ENCODE assay signal across 18 cellular contexts in genomic region chr5:36494028-36494427, GRCh38.
DNase-seq lines count a peak whose midpoint lies in the region; ATAC-seq, FAIRE-seq and TF ChIP-seq lines count a peak whose summit lies in the region.
"Had no signal": no experiment of that assay in that cellular context is flagged by ENCODE, and none has a peak within 500 bp of the region (broad histone marks: within the 10 kb centered on the region; RNA-seq: fewer than 3 reads in every experiment).

No MANE protein-coding gene starts in this region.

- BruUV-seq in IMR-90 (replicated peaks; lab: Mats Ljungman, UMichigan) (no TSS peak), K562 (replicated peaks; lab: Mats Ljungman, UMichigan) (no TSS peak)

- dilution Hi-C loops in IMR-90 (cut with HindIII; ENCODE audit: low sequenced_read_pairs, unreplicated experiment) = no loop called here

- TF ChIP-seq POLR2A in IMR-90 (IDR thresholded peaks at IDR 0.05; ENCODE audit: low read depth, low read length) = no peak
- no peak for TF ChIP-seq POLR2A in K562 (conservative IDR thresholded peaks at IDR 0.05)

- CTCF ChIA-PET in IMR-90 (lab: Yijun Ruan, JAX) (no interaction called here), K562 (lab: Yijun Ruan, JAX; ENCODE audit: low intra/inter-chr PET ratio) (no interaction called here)

- H3K9ac ChIP-seq in IMR-90 (ENCODE audit: low read depth, low read length) (no peak overlapping the region), K562 (ENCODE audit: insufficient read depth in 1 of 2, low read depth in 2 of 2, low read length in 2 of 2) (no peak overlapping the region), mesenchymal stem cell (ENCODE audit: low read length) (no peak overlapping the region)

- no peak overlapping the region for H2AK9ac ChIP-seq in IMR-90 (replicated peaks; ENCODE audit: low read depth, low read length, poor library complexity)

- ATAC-seq in IMR-90 (ENCODE audit: low read depth) (no peak), K562 (no peak), GM21723 (IDR thresholded peaks at IDR 0.05; ENCODE audit: unreplicated experiment) (no peak), GM21786 (IDR thresholded peaks at IDR 0.05; ENCODE audit: unreplicated experiment) (no peak), GM19395 (IDR thresholded peaks at IDR 0.05; ENCODE audit: unreplicated experiment) (no peak)

- H3K18ac ChIP-seq in IMR-90 (ENCODE audit: low read depth, low read length) = no peak overlapping the region
- H3K18ac ChIP-seq in mesenchymal stem cell (ENCODE audit: low read depth in 1 of 2, low read length in 2 of 2) = no peak overlapping the region

- no peaks in the 10 kb centered on the region for H3K36me3 Mint-ChIP-seq in endothelial cell (ENCODE audit: low read depth, unreplicated experiment)
- H3K36me3 Mint-ChIP-seq: CD4-positive, alpha-beta memory T cell had no signal

- H2BK20ac ChIP-seq in IMR-90 (ENCODE audit: low read depth, low read length) = peak overlapping the region; percentile 48; the same call in 1 of the 2 replicates

- no peak overlapping the region; the same call in 1 of the 2 replicates for H3K23ac ChIP-seq in IMR-90 (ENCODE audit: low read depth, low read length)
- no peak overlapping the region for H3K23ac ChIP-seq in mesenchymal stem cell (ENCODE audit: low read length in 2 of 2)

- no peak overlapping the region for H2BK12ac ChIP-seq in mesenchymal stem cell (ENCODE audit: low read length in 2 of 2)

- 0 out of 3 replicates have a peak overlapping the region, but pooled peaks have one; percentile 10 for H2BK15ac ChIP-seq in IMR-90 (ENCODE audit: low read depth, low read length)
- H2BK15ac ChIP-seq in mesenchymal stem cell (ENCODE audit: low read depth, poor library complexity, severe bottlenecking) = no peak overlapping the region

- H3K27ac Mint-ChIP-seq in endothelial cell (ENCODE audit: unreplicated experiment) = no peak overlapping the region
- H3K27ac Mint-ChIP-seq: CD4-positive, alpha-beta memory T cell had no signal

- no peak for TF ChIP-seq RAD21 in IMR-90 (IDR thresholded peaks at IDR 0.05; ENCODE audit: low read length)
- TF ChIP-seq RAD21 in K562 (CRISPR knock-in tag; conservative IDR thresholded peaks at IDR 0.05 in 1 of 2, IDR thresholded peaks at IDR 0.05 in 1 of 2) = no peak

- H3K14ac ChIP-seq in IMR-90 (replicated peaks; ENCODE audit: low read depth, low read length) = peak overlapping the region; percentile 13; the same call in 1 of the 2 replicates
- H3K14ac ChIP-seq in mesenchymal stem cell (ENCODE audit: low read length in 2 of 2) = no peak overlapping the region

- no peak for TF ChIP-seq EP300 in K562 (IDR thresholded peaks at IDR 0.05; ENCODE audit: low read length)

- no peak overlapping the region for H3K27ac ChIP-seq in IMR-90 (ENCODE audit: insufficient read depth, low read length)
- no peak overlapping the region for H3K27ac ChIP-seq in K562 (ENCODE audit: extremely low read depth, low read depth, low read length)
- H3K27ac ChIP-seq in epithelial cell of prostate = peak overlapping the region; percentile 28
- H3K27ac ChIP-seq in mesenchymal stem cell (ENCODE audit: low read length, poor library complexity, severe bottlenecking) = no peak overlapping the region
- H3K27ac ChIP-seq: C4-2B had no signal

- H3K9me3 ChIP-seq in IMR-90 (ENCODE audit: control insufficient read depth, insufficient read depth, low read length) (no peaks in the 10 kb centered on the region), K562 (replicated peaks; ENCODE audit: control insufficient read depth, insufficient read depth, low read depth, low read length) (no peaks in the 10 kb centered on the region), mesenchymal stem cell (ENCODE audit: control insufficient read depth, low read length) (no peaks in the 10 kb centered on the region)
- H3K9me3 ChIP-seq: BE2C, HAP-1 had no signal

- TF ChIP-seq CTCF in IMR-90 (conservative IDR thresholded peaks at IDR 0.05; ENCODE audit: low read depth, low read length) (no peak), K562 (IDR thresholded peaks at IDR 0.05 in 2 of 3, conservative IDR thresholded peaks at IDR 0.05 in 1 of 3; ENCODE audit: insufficient read depth in 2 of 3, low read depth in 1 of 3, low read length in 3 of 3) (no peak), endothelial cell (IDR thresholded peaks at IDR 0.05; ENCODE audit: unreplicated experiment) (no peak)

- H3K79me2 ChIP-seq in K562 (ENCODE audit: control insufficient read depth, insufficient read depth, low read length) = no peaks in the 10 kb centered on the region

- H4K91ac ChIP-seq in IMR-90 (ENCODE audit: insufficient read depth, low read depth, low read length) (no peak overlapping the region), mesenchymal stem cell (ENCODE audit: low read length) (no peak overlapping the region)

- H4K8ac ChIP-seq in IMR-90 (ENCODE audit: low read depth in 2 of 2, low read length in 2 of 2) = no peak overlapping the region
- no peak overlapping the region for H4K8ac ChIP-seq in mesenchymal stem cell (ENCODE audit: low read length)

- no peaks in the 10 kb centered on the region for H3K9me3 Mint-ChIP-seq in endothelial cell (ENCODE audit: unreplicated experiment)
- H3K9me3 Mint-ChIP-seq: CD4-positive, alpha-beta memory T cell had no signal

- in situ Hi-C loops in IMR-90 (cut with MboI; ENCODE audit: low sequenced_read_pairs) (no loop called here), K562 (cut with MboI) (no loop called here)

- H2BK120ac ChIP-seq in IMR-90 (ENCODE audit: low read depth, low read length) = peak overlapping the region; percentile 48
- no peak overlapping the region for H2BK120ac ChIP-seq in mesenchymal stem cell (ENCODE audit: low read depth, low read length)

- H3K4me1 Mint-ChIP-seq in endothelial cell (ENCODE audit: unreplicated experiment) = no peaks in the 10 kb centered on the region
- H3K4me1 Mint-ChIP-seq: CD4-positive, alpha-beta memory T cell had no signal

- no peak overlapping the region for H2BK5ac ChIP-seq in IMR-90 (ENCODE audit: low read depth, low read length, poor library complexity, severe bottlenecking)
- no peak overlapping the region for H2BK5ac ChIP-seq in mesenchymal stem cell (ENCODE audit: low read depth, low read length, poor library complexity, severe bottlenecking)

- H2AFZ ChIP-seq in IMR-90 (replicated peaks; ENCODE audit: low read length, poor library complexity) (no peak overlapping the region), K562 (ENCODE audit: low read depth, low read length) (no peak overlapping the region), mesenchymal stem cell (ENCODE audit: low read depth, low read length) (no peak overlapping the region)

- no peak overlapping the region for H3K56ac ChIP-seq in IMR-90 (ENCODE audit: extremely low read depth, insufficient read depth, low read length)

- peaks cover 4% of the 10 kb centered on the region; the same call in 1 of the 2 replicates for H3K4me1 ChIP-seq in IMR-90 (ENCODE audit: control insufficient read depth, insufficient read depth, low read length)
- no peaks in the 10 kb centered on the region; a peak in 1 of 5 replicates for H3K4me1 ChIP-seq in K562 (replicated peaks in 1 of 2; ENCODE audit: control insufficient read depth in 2 of 2, insufficient read depth in 2 of 2, low read length in 2 of 2)
- peaks cover 16% of the 10 kb centered on the region for H3K4me1 ChIP-seq in mesenchymal stem cell (ENCODE audit: control insufficient read depth, insufficient read depth, low read depth, low read length)
- H3K4me1 ChIP-seq: BE2C, HAP-1 had no signal

- H3K79me1 ChIP-seq in IMR-90 (ENCODE audit: low read depth in 1 of 2, low read length in 2 of 2) = no peaks in the 10 kb centered on the region
- H3K79me1 ChIP-seq in mesenchymal stem cell (replicated peaks; ENCODE audit: low read length, poor library complexity, severe bottlenecking) = no peaks in the 10 kb centered on the region

- H3K4me2 ChIP-seq in IMR-90 (ENCODE audit: low read depth, low read length) (no peak overlapping the region), K562 (ENCODE audit: insufficient read depth, low read length) (no peak overlapping the region), mesenchymal stem cell (ENCODE audit: low read length, poor library complexity, severe bottlenecking) (no peak overlapping the region)

- H3K36me3 ChIP-seq in IMR-90 (ENCODE audit: control insufficient read depth, insufficient read depth, low read length) = no peaks in the 10 kb centered on the region
- no peaks in the 10 kb centered on the region for H3K36me3 ChIP-seq in K562 (ENCODE audit: control insufficient read depth, insufficient read depth, low read length)
- no peaks in the 10 kb centered on the region for H3K36me3 ChIP-seq in mesenchymal stem cell (ENCODE audit: control insufficient read depth in 1 of 2, insufficient read depth in 2 of 2, low read depth in 1 of 2, low read length in 2 of 2)
- H3K36me3 ChIP-seq: BE2C, HAP-1 had no signal

- peaks cover 19% of the 10 kb centered on the region for H3K27me3 ChIP-seq in IMR-90 (ENCODE audit: control insufficient read depth, insufficient read depth, low read length)
- peaks cover 0 to 12% of the 10 kb centered on the region in 2 experiments; a peak in 1 of 5 replicates for H3K27me3 ChIP-seq in K562 (ENCODE audit: control insufficient read depth in 2 of 2, insufficient read depth in 2 of 2, low read length in 2 of 2)
- H3K27me3 ChIP-seq in mesenchymal stem cell (ENCODE audit: control insufficient read depth in 1 of 2, insufficient read depth in 1 of 2, low read length in 2 of 2) = peaks cover 0 to 9% of the 10 kb centered on the region in 2 experiments
- H3K27me3 ChIP-seq: BE2C had no signal

- FAIRE-seq in K562 (lab: Jason Lieb, UNC) = no peak
- FAIRE-seq: G401.6, GM19239, H1, HTR-8/SVneo had no signal

- H3K4me3 ChIP-seq in IMR-90 (ENCODE audit: insufficient read depth, low read depth, low read length) = no peak overlapping the region
- H3K4me3 ChIP-seq in K562 = no peak overlapping the region
- H3K4me3 ChIP-seq in mesenchymal stem cell (ENCODE audit: insufficient read depth in 1 of 2, low read depth in 1 of 2, low read length in 2 of 2) = no peak overlapping the region
- H3K4me3 ChIP-seq: HAP-1 had no signal

- H3K4ac ChIP-seq in IMR-90 (ENCODE audit: low read depth, low read length) = peak overlapping the region; percentile 47
- H3K4ac ChIP-seq in mesenchymal stem cell (ENCODE audit: low read depth in 1 of 2, low read length in 2 of 2) = no peak overlapping the region

- intact Hi-C loops in IMR-90 (cut with micrococcal nuclease) = no loop called here
- intact Hi-C loops in K562 (cut with micrococcal nuclease) = no loop called here

- H2AK5ac ChIP-seq in IMR-90 (ENCODE audit: low read depth, low read length) (peak overlapping the region; percentile 40; the same call in 1 of the 2 replicates), mesenchymal stem cell (ENCODE audit: low read length, severe bottlenecking) (peak overlapping the region; percentile 54)

- H4K20me1 ChIP-seq in IMR-90 (ENCODE audit: insufficient read depth, low read length) (no peaks in the 10 kb centered on the region), K562 (replicated peaks; ENCODE audit: control insufficient read depth, insufficient read depth, low read length) (no peaks in the 10 kb centered on the region)

- H3K27me3 Mint-ChIP-seq in endothelial cell (ENCODE audit: unreplicated experiment) = no peaks in the 10 kb centered on the region

- no peak overlapping the region for H3K4me3 Mint-ChIP-seq in endothelial cell (ENCODE audit: unreplicated experiment)
- H3K4me3 Mint-ChIP-seq: CD4-positive, alpha-beta memory T cell had no signal

- peaks cover 8% of the 10 kb centered on the region; the same call in 1 of the 2 replicates for H3K9me1 ChIP-seq in IMR-90 (ENCODE audit: insufficient read depth, low read length)
- H3K9me1 ChIP-seq in K562 (ENCODE audit: control insufficient read depth, insufficient read depth, low read length) = no peaks in the 10 kb centered on the region

- DNase-seq in IMR-90 = no peak
- DNase-seq in K562 (ENCODE audit: extremely low read depth in 1 of 4, low spot score in 3 of 4) = no peak
- DNase-seq in epithelial cell of prostate (ENCODE audit: low read depth, low spot score) = no peak
- no peak for DNase-seq in mesenchymal stem cell
- no peak for DNase-seq in endothelial cell (ENCODE audit: low spot score)
- DNase-seq: BE2C; CD4-positive, alpha-beta memory T cell; DMS79 treated with DMSO at 0.1 percent for 48 hours; KBM-7 had no signal

- 100% methylated on average over 1 of the region's 1 CpG; no CpG with 5 or more reads in 1 of the 2 experiments for WGBS in IMR-90 (ENCODE audit: extremely low coverage in 2 of 2, insufficient read length in 1 of 2), 2 experiments
- 0% methylated on average over 1 of the region's 1 CpG for WGBS in K562 (ENCODE audit: insufficient coverage, low coverage, missing lambda C conversion rate)
- WGBS in mesenchymal stem cell = 35% methylated on average over 1 of the region's 1 CpG

- POLR2A ChIA-PET in IMR-90 (lab: Charles Lee; ENCODE audit: unreplicated experiment) = no interaction called here
- POLR2A ChIA-PET in K562 (lab: Yijun Ruan, JAX) = interaction anchor here (1.3 kb wide), 1 partner anchor 45 kb away, joined by 5 read pairs; no protein-coding TSS in a partner anchor

- no peak overlapping the region; the same call in 1 of the 2 replicates for H4K5ac ChIP-seq in IMR-90 (ENCODE audit: low read depth, low read length)
